Comparison of ENCODE assay signal across 8 cellular contexts in the genomic region with DNA sequence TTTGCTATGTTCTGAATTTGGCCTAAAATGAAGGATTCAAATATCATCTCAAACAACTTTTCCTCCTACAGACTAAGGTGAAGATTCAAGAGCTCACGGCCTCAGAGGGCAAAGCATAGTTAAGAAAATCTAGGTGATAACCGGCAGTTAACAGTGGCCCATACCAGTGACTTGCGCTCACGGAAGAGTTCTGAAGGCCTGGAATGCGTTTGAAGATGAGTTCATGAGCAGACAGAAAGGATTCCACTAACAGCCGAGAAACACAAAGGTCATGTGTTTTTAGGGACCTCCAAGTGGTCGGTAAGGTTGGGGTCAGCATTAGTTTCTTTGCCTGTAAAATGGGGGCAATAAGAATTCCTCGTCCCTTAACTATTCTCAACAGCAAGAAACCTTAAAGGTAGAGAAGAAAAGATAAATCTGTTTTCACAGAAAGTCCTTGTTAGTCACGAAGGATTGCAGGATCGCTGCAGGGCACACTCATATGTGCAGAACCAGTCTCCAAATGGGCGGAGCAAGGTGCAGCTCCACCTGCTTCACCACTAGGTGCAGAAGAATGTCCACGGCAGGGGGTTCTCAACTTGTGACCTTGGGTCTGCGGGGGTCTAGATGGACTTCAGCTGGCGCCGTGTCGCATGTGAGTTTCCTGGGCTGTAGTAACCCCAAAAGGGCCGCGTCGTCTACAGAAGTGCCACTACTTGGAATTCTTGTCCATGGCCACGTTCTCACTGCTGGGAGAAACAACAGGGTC. TPM values are rescaled to one million over a fixed set of nuclear protein-coding genes. Genes with fewer than 3 reads are reported as not detected.
DNase-seq lines count a peak whose midpoint lies in the region; ATAC-seq and TF ChIP-seq lines count a peak whose summit lies in the region.

No MANE protein-coding gene starts in this region.

- peak overlapping the region; percentile 57 for H3K4me3 ChIP-seq in lower leg skin (ENCODE audit: low read depth, poor library complexity, severe bottlenecking)

- in situ Hi-C loops in T47D (cut with HindIII; ENCODE audit: low pct_unique_long_range_greater_than_20kb, low sequenced_read_pairs) = no loop called here

- peak; percentile 39 for DNase-seq in SIG-M5 treated with dmso at 0.1 percent for 504 hours (lab: John Stamatoyannopoulos, UW; ENCODE audit: unreplicated experiment)
- DNase-seq in SIG-M5 (lab: John Stamatoyannopoulos, UW) = no peak
- peak; percentile 33 for DNase-seq in T follicular helper cell (ENCODE audit: low read depth)
- DNase-seq in T47D (ENCODE audit: low read depth in 1 of 2, low spot score in 1 of 2) = peak; percentile 40 to 81
- DNase-seq in lower leg skin (ENCODE audit: low spot score in 2 of 2) = peak; percentile 43 to 86
- peak; percentile 67 for DNase-seq in stimulated activated CD8-positive, alpha-beta memory T cell treated with anti-CD3 and anti-CD28 coated beads, Interleukin-4, amount 100 ng/mL, for 48 hours

- intact Hi-C loops in lower leg skin (cut with DNase I; ENCODE audit: low total_unique reads) = no loop called here

- 34 to 35% methylated on average over 20 of the region's 20 CpGs for WGBS in lower leg skin, 2 donors

- ATAC-seq in HG03095 (IDR thresholded peaks at IDR 0.05; ENCODE audit: unreplicated experiment) = peak; percentile 10
- no peak for ATAC-seq in HG02763 (IDR thresholded peaks at IDR 0.05; ENCODE audit: unreplicated experiment)

- no peak for TF ChIP-seq CTCF in lower leg skin (IDR thresholded peaks at IDR 0.05)

- TF ChIP-seq POLR2A in lower leg skin (IDR thresholded peaks at IDR 0.05) = no peak

RNA-seq across cellular contexts. Expression of a gene that starts 0.7 kb away (rescaled TPM):
- 10 to 100 TPM in 1 of 4 donors, 1 to 10 TPM in 3; 5.9 to 14.1 (median 8.5) TPM for total RNA-seq in lower leg skin
